8 cellular contexts compared by ENCODE assay signal in genomic region chr10:84256510-84257342, GRCh38. TPM values are rescaled to one million over a fixed set of nuclear protein-coding genes. Genes with fewer than 3 reads are reported as not detected.
DNase-seq lines count a peak whose midpoint lies in the region; ATAC-seq and TF ChIP-seq lines count a peak whose summit lies in the region.

No MANE protein-coding gene starts in this region.

- POLR2A ChIA-PET in activated CD4-positive, alpha-beta memory T cell treated with anti-CD3 and anti-CD28 coated beads, Interleukin-2, amount 10 ng/mL, durations not matched to agents 7 days and 5 days (lab: Charles Lee), result no interaction called here

- no peaks in the 10 kb centered on the region for H3K36me3 Mint-ChIP-seq in activated CD4-positive, alpha-beta memory T cell treated with anti-CD3 and anti-CD28 coated beads, Interleukin-2, amount 10 ng/mL, durations not matched to agents 7 days and 5 days (ENCODE audit: low read depth)
- no peaks in the 10 kb centered on the region for H3K36me3 Mint-ChIP-seq in nephron (ENCODE audit: low read depth)

- H3K4me1 Mint-ChIP-seq in activated CD4-positive, alpha-beta memory T cell treated with anti-CD3 and anti-CD28 coated beads, Interleukin-2, amount 10 ng/mL, durations not matched to agents 7 days and 5 days, result peaks cover 6% of the 10 kb centered on the region
- no peaks in the 10 kb centered on the region for H3K4me1 Mint-ChIP-seq in nephron

- TF ChIP-seq POLR2A in esophagus muscularis mucosa (IDR thresholded peaks at IDR 0.05; ENCODE audit: low read depth), result no peak

- intact Hi-C loops in esophagus muscularis mucosa (cut with DNase I), result no loop called here
- intact Hi-C loops in aorta (cut with DNase I), result no loop called here

- no peaks in the 10 kb centered on the region for H3F3A ChIP-seq in DOHH2 (ENCODE audit: control insufficient read depth, insufficient read depth)

- H3K4me3 ChIP-seq in DOHH2 (ENCODE audit: low read length) (no peak overlapping the region), esophagus muscularis mucosa (no peak overlapping the region), aorta (ENCODE audit: low read length in 2 of 2) (no peak overlapping the region)

- 0 out of 2 replicates have a peak overlapping the region, but pooled peaks have one; percentile 18 for H3K4me2 ChIP-seq in DOHH2 (ENCODE audit: low read length)

- no peak for TF ChIP-seq EP300 in esophagus muscularis mucosa (IDR thresholded peaks at IDR 0.05)

- no peaks in the 10 kb centered on the region for H3K9me2 ChIP-seq in DOHH2 (replicated peaks; ENCODE audit: control insufficient read depth, low read length)

- no peaks in the 10 kb centered on the region; the same call in 1 of the 2 replicates for H3K27me3 ChIP-seq in DOHH2 (ENCODE audit: control insufficient read depth, low read length)
- H3K27me3 ChIP-seq in esophagus muscularis mucosa, result peaks cover 0 to 50% (median 2%) of the 10 kb centered on the region in 4 donors
- no peaks in the 10 kb centered on the region for H3K27me3 ChIP-seq in aorta (ENCODE audit: control insufficient read depth in 1 of 2, insufficient read depth in 2 of 2, low read length in 1 of 2)

- H3K27me3 Mint-ChIP-seq in activated CD4-positive, alpha-beta memory T cell treated with anti-CD3 and anti-CD28 coated beads, Interleukin-2, amount 10 ng/mL, durations not matched to agents 7 days and 5 days, result peaks cover 14% of the 10 kb centered on the region
- H3K27me3 Mint-ChIP-seq in nephron (ENCODE audit: low read depth), result peaks cover 15% of the 10 kb centered on the region

- no peaks in the 10 kb centered on the region for H4K20me1 ChIP-seq in DOHH2 (ENCODE audit: control insufficient read depth, insufficient read depth, low read depth, low read length)

- H3K9me3 Mint-ChIP-seq in activated CD4-positive, alpha-beta memory T cell treated with anti-CD3 and anti-CD28 coated beads, Interleukin-2, amount 10 ng/mL, durations not matched to agents 7 days and 5 days, result no peaks in the 10 kb centered on the region
- no peaks in the 10 kb centered on the region for H3K9me3 Mint-ChIP-seq in nephron

- TF ChIP-seq CTCF in DOHH2 (IDR thresholded peaks at IDR 0.05; ENCODE audit: low read depth, low read length, poor library complexity, severe bottlenecking) (peak; percentile 82), esophagus muscularis mucosa (IDR thresholded peaks at IDR 0.05) (peak; percentile 31 to 55 (median 41)), nephron (IDR thresholded peaks at IDR 0.05; ENCODE audit: unreplicated experiment in 3 of 3) (peak; percentile 29 to 49 (median 41))

- WGBS in esophagus muscularis mucosa, result 40% methylated on average over 34 of the region's 35 CpGs
- 34% methylated on average over 35 of the region's 35 CpGs for WGBS in aorta, 2 donors

- H3K27ac ChIP-seq in DOHH2 (ENCODE audit: low read depth, low read length) (no peak overlapping the region), esophagus muscularis mucosa (replicated peaks in 1 of 4) (no peak overlapping the region), aorta (ENCODE audit: low read depth in 1 of 2, low read length in 2 of 2) (no peak overlapping the region)

- H3K4me3 Mint-ChIP-seq in activated CD4-positive, alpha-beta memory T cell treated with anti-CD3 and anti-CD28 coated beads, Interleukin-2, amount 10 ng/mL, durations not matched to agents 7 days and 5 days, result no peak overlapping the region
- no peak overlapping the region for H3K4me3 Mint-ChIP-seq in nephron

- H3K27ac Mint-ChIP-seq in activated CD4-positive, alpha-beta memory T cell treated with anti-CD3 and anti-CD28 coated beads, Interleukin-2, amount 10 ng/mL, durations not matched to agents 7 days and 5 days, result no peak overlapping the region
- no peak overlapping the region for H3K27ac Mint-ChIP-seq in nephron

- H3K4me1 ChIP-seq in DOHH2 (ENCODE audit: control insufficient read depth, low read length) (no peaks in the 10 kb centered on the region; the same call in 1 of the 2 replicates), esophagus muscularis mucosa (peaks cover 0 to 8% (median 2%) of the 10 kb centered on the region in 4 donors), aorta (ENCODE audit: control insufficient read depth in 1 of 2, insufficient read depth in 2 of 2, low read length in 2 of 2) (no peaks in the 10 kb centered on the region)

- ATAC-seq in HG03135 (IDR thresholded peaks at IDR 0.05; ENCODE audit: unreplicated experiment) (peak; percentile 65), aorta (ENCODE audit: low FRiP score) (peak; percentile 42), HG03139 (IDR thresholded peaks at IDR 0.05; ENCODE audit: unreplicated experiment) (no peak)

- CTCF ChIA-PET in activated CD4-positive, alpha-beta memory T cell treated with anti-CD3 and anti-CD28 coated beads, Interleukin-2, amount 10 ng/mL, durations not matched to agents 7 days and 5 days (lab: Charles Lee), result interaction anchor here (0.6 to 2.1 kb wide), 13 partner anchors 11 to 343 kb away, joined by 3 to 15 read pairs (median 4); no protein-coding TSS in a partner anchor

- H3K36me3 ChIP-seq in DOHH2 (ENCODE audit: control insufficient read depth, low read length), result no peaks in the 10 kb centered on the region
- H3K36me3 ChIP-seq in esophagus muscularis mucosa, result no peaks in the 10 kb centered on the region
- H3K36me3 ChIP-seq in aorta (ENCODE audit: control insufficient read depth in 1 of 2, insufficient read depth in 2 of 2, low read length in 1 of 2), result no peaks in the 10 kb centered on the region

- H3K79me2 ChIP-seq in DOHH2 (ENCODE audit: control insufficient read depth, low read length), result no peaks in the 10 kb centered on the region

- DNase-seq in activated CD4-positive, alpha-beta memory T cell treated with anti-CD3 and anti-CD28 coated beads, Interleukin-2, amount 10 ng/mL, durations not matched to agents 7 days and 5 days, result peak; percentile 43
- DNase-seq in esophagus muscularis mucosa (ENCODE audit: extremely low spot score) (no peak), aorta (peak; percentile 63 to 82), SW480 (ENCODE audit: low spot score) (no peak)

- H3K9me3 ChIP-seq in DOHH2 (ENCODE audit: control insufficient read depth, insufficient read depth, low read length) (no peaks in the 10 kb centered on the region), esophagus muscularis mucosa (no peaks in the 10 kb centered on the region), aorta (ENCODE audit: control insufficient read depth, low read length) (peaks cover 1% of the 10 kb centered on the region)

RNA-seq across cellular contexts. Expression of gene RGR, which starts 11.9 kb away (rescaled TPM):
- total RNA-seq in activated CD4-positive, alpha-beta memory T cell treated with anti-CD3 and anti-CD28 coated beads, Interleukin-2, amount 10 ng/mL, durations not matched to agents 7 days and 5 days, result not detected
- total RNA-seq in esophagus muscularis mucosa (1 to 10 TPM in 2 of 4 donors, under 1 TPM in 1, not detected in 1; 0.33 to 2.5 (median 1.4) TPM), aorta (not detected)
- polyA plus RNA-seq in aorta, result not detected

RNA-seq across cellular contexts. Expression of gene LRIT1, which starts 15.4 kb away (rescaled TPM):
- total RNA-seq in activated CD4-positive, alpha-beta memory T cell treated with anti-CD3 and anti-CD28 coated beads, Interleukin-2, amount 10 ng/mL, durations not matched to agents 7 days and 5 days, result not detected
- total RNA-seq in esophagus muscularis mucosa (not detected), aorta (not detected)
- not detected for polyA plus RNA-seq in aorta

RNA-seq across cellular contexts. Expression of gene LRIT2, which starts 31.4 kb away (rescaled TPM):
- not detected for total RNA-seq in activated CD4-positive, alpha-beta memory T cell treated with anti-CD3 and anti-CD28 coated beads, Interleukin-2, amount 10 ng/mL, durations not matched to agents 7 days and 5 days
- under 1 TPM in 1 of 4 donors, not detected in 3; 0.19 TPM for total RNA-seq in esophagus muscularis mucosa
- total RNA-seq in aorta, result not detected
- polyA plus RNA-seq in aorta, result not detected

Comparison
In these comparisons a context has a peak if more than half of its experiments do, and no peak if none do; other contexts are left out.
1. DNase-seq: peak in activated CD4-positive, alpha-beta memory T cell treated with anti-CD3 and anti-CD28 coated beads, Interleukin-2, amount 10 ng/mL, durations not matched to agents 7 days and 5 days (single experiment) and aorta (2 of 2); none in esophagus muscularis mucosa (single experiment) and SW480 (single experiment).
2. Peak in every context shown above with its lines, with median percentiles within 50 percentile points of each other: CTCF ChIP-seq.